In genomic region chr12:108515916-108516315, GRCh38 we compare ENCODE assay signal across 8 cellular contexts. TPM values are rescaled to one million over a fixed set of nuclear protein-coding genes. Genes with fewer than 3 reads are reported as not detected.
DNase-seq lines count a peak whose midpoint lies in the region; ATAC-seq and TF ChIP-seq lines count a peak whose summit lies in the region.

No MANE protein-coding gene starts in this region.

- peak overlapping the region; percentile 97 for H3K4me3 Mint-ChIP-seq in T-helper 1 cell treated with Interleukin-12 subunit alpha and Interleukin-12 subunit beta and Interleukin-4 antibody, amounts not matched to agents 30 μg/mL and 1 μg/mL, for 36 hours
- peak overlapping the region; percentile 93 for H3K4me3 Mint-ChIP-seq in glutamatergic neuron (ENCODE audit: unreplicated experiment)
- peak overlapping the region; percentile 88 to 89 for H3K4me3 Mint-ChIP-seq in stimulated activated naive B cell treated with anti-CD40 and anti-IgM and Interleukin-4, amounts not matched to agents 10 μg/mL and 1 μg/mL and 100 μg/mL, for 72 hours

- no peaks in the 10 kb centered on the region for H3K27me3 ChIP-seq in aorta (ENCODE audit: control insufficient read depth in 1 of 2, insufficient read depth in 2 of 2, low read length in 1 of 2)

- no peaks in the 10 kb centered on the region for H3K9me3 Mint-ChIP-seq in T-helper 1 cell treated with Interleukin-12 subunit alpha and Interleukin-12 subunit beta and Interleukin-4 antibody, amounts not matched to agents 30 μg/mL and 1 μg/mL, for 36 hours
- H3K9me3 Mint-ChIP-seq in glutamatergic neuron (ENCODE audit: unreplicated experiment): peaks cover 3% of the 10 kb centered on the region
- no peaks in the 10 kb centered on the region for H3K9me3 Mint-ChIP-seq in stimulated activated naive B cell treated with anti-CD40 and anti-IgM and Interleukin-4, amounts not matched to agents 10 μg/mL and 1 μg/mL and 100 μg/mL, for 72 hours

- no peak overlapping the region for H3K27ac ChIP-seq in aorta (ENCODE audit: low read depth in 1 of 2, low read length in 2 of 2)

- TF ChIP-seq CTCF in glutamatergic neuron (IDR thresholded peaks at IDR 0.05; ENCODE audit: partially characterized antibody, unreplicated experiment): no peak

- H3K36me3 ChIP-seq in aorta (ENCODE audit: control insufficient read depth in 1 of 2, insufficient read depth in 2 of 2, low read length in 1 of 2): peaks cover 0 to 5% of the 10 kb centered on the region in 2 donors

- H3K4me1 Mint-ChIP-seq in T-helper 1 cell treated with Interleukin-12 subunit alpha and Interleukin-12 subunit beta and Interleukin-4 antibody, amounts not matched to agents 30 μg/mL and 1 μg/mL, for 36 hours (ENCODE audit: low read depth): peaks cover 32% of the 10 kb centered on the region
- no peaks in the 10 kb centered on the region for H3K4me1 Mint-ChIP-seq in glutamatergic neuron (ENCODE audit: low read depth, unreplicated experiment)
- peaks cover 19 to 51% of the 10 kb centered on the region in 2 donors for H3K4me1 Mint-ChIP-seq in stimulated activated naive B cell treated with anti-CD40 and anti-IgM and Interleukin-4, amounts not matched to agents 10 μg/mL and 1 μg/mL and 100 μg/mL, for 72 hours

- H3K27ac Mint-ChIP-seq in T-helper 1 cell treated with Interleukin-12 subunit alpha and Interleukin-12 subunit beta and Interleukin-4 antibody, amounts not matched to agents 30 μg/mL and 1 μg/mL, for 36 hours: peak overlapping the region; percentile 92
- peak overlapping the region; percentile 75 for H3K27ac Mint-ChIP-seq in glutamatergic neuron (ENCODE audit: unreplicated experiment)
- H3K27ac Mint-ChIP-seq in stimulated activated naive B cell treated with anti-CD40 and anti-IgM and Interleukin-4, amounts not matched to agents 10 μg/mL and 1 μg/mL and 100 μg/mL, for 72 hours: peak overlapping the region; percentile 89

- intact Hi-C loops in aorta (cut with DNase I): loop anchor here in 1 of 2 donors (5.0 kb wide), 1 partner anchor 754 kb away; the partner anchor contains the start of gene PRDM4

- DNase-seq in NOMO-1 treated with DMSO at 0.1 percent for 48 hours (lab: John Stamatoyannopoulos, UW; ENCODE audit: unreplicated experiment) (peak; percentile 12), NOMO-1 treated with dmso at 0.1 percent for 144 hours (lab: John Stamatoyannopoulos, UW; ENCODE audit: unreplicated experiment) (no peak), glutamatergic neuron (no peak), aorta (no peak)
- DNase-seq in stimulated activated naive B cell treated with anti-CD40 and anti-IgM and Interleukin-4, amounts not matched to agents 10 μg/mL and 1 μg/mL and 100 μg/mL, for 72 hours: no peak
- no peak for DNase-seq in stimulated activated CD4-positive, alpha-beta T cell treated with anti-CD3 and anti-CD28 coated beads, Interleukin-4, amount 100 ng/mL, for 4 hours

- no peaks in the 10 kb centered on the region for H3K4me1 ChIP-seq in aorta (ENCODE audit: control insufficient read depth in 1 of 2, insufficient read depth in 2 of 2, low read length in 2 of 2)

- H3K9me3 ChIP-seq in aorta (ENCODE audit: control insufficient read depth, low read length): no peaks in the 10 kb centered on the region

- H3K4me3 ChIP-seq in aorta (ENCODE audit: low read length in 2 of 2): peak overlapping the region in 1 of 2 donors; percentile 57

- 55 to 57% methylated on average over 5 of the region's 5 CpGs for WGBS in aorta, 2 donors

- H3K36me3 Mint-ChIP-seq in T-helper 1 cell treated with Interleukin-12 subunit alpha and Interleukin-12 subunit beta and Interleukin-4 antibody, amounts not matched to agents 30 μg/mL and 1 μg/mL, for 36 hours (ENCODE audit: low read depth): peaks cover 24% of the 10 kb centered on the region
- H3K36me3 Mint-ChIP-seq in glutamatergic neuron (ENCODE audit: unreplicated experiment): no peaks in the 10 kb centered on the region
- H3K36me3 Mint-ChIP-seq in stimulated activated naive B cell treated with anti-CD40 and anti-IgM and Interleukin-4, amounts not matched to agents 10 μg/mL and 1 μg/mL and 100 μg/mL, for 72 hours: peaks cover 22 to 29% of the 10 kb centered on the region in 2 donors

- H3K27me3 Mint-ChIP-seq in T-helper 1 cell treated with Interleukin-12 subunit alpha and Interleukin-12 subunit beta and Interleukin-4 antibody, amounts not matched to agents 30 μg/mL and 1 μg/mL, for 36 hours (ENCODE audit: low read depth): no peaks in the 10 kb centered on the region
- peaks cover 3% of the 10 kb centered on the region for H3K27me3 Mint-ChIP-seq in glutamatergic neuron (ENCODE audit: unreplicated experiment)
- no peaks in the 10 kb centered on the region for H3K27me3 Mint-ChIP-seq in stimulated activated naive B cell treated with anti-CD40 and anti-IgM and Interleukin-4, amounts not matched to agents 10 μg/mL and 1 μg/mL and 100 μg/mL, for 72 hours

- no peak for ATAC-seq in stimulated activated naive B cell treated with anti-CD40 and anti-IgM and Interleukin-4, amounts not matched to agents 10 μg/mL and 1 μg/mL and 100 μg/mL, for 72 hours (replicated peaks)
- ATAC-seq in HG02970 (IDR thresholded peaks at IDR 0.05; ENCODE audit: low FRiP score, unreplicated experiment) (no peak), aorta (ENCODE audit: low FRiP score) (no peak)

RNA-seq across cellular contexts. Expression of gene FICD, which starts 0.8 kb away (rescaled TPM):
- total RNA-seq in glutamatergic neuron (ENCODE audit: unreplicated experiment): 4.8 TPM
- total RNA-seq in aorta: 10 to 100 TPM in 1 of 2 donors, 1 to 10 TPM in 1; 6.5 to 14.5 TPM
- polyA plus RNA-seq in aorta: 1 to 10 TPM in 1 of 2 donors, under 1 TPM in 1; 0.63 to 3.7 TPM

RNA-seq across cellular contexts. Expression of gene SART3, which starts 45.1 kb away (rescaled TPM):
- 72.6 TPM for total RNA-seq in glutamatergic neuron (ENCODE audit: unreplicated experiment)
- total RNA-seq in aorta: 10 to 100 TPM; 49.3 to 51.3 TPM
- polyA plus RNA-seq in aorta: 10 to 100 TPM; 11.5 to 20.6 TPM

RNA-seq across cellular contexts. Expression of gene ISCU, which starts 46.5 kb away (rescaled TPM):
- 48.4 TPM for total RNA-seq in glutamatergic neuron (ENCODE audit: unreplicated experiment)
- 100 to 1,000 TPM; 129 to 144 TPM for total RNA-seq in aorta
- polyA plus RNA-seq in aorta: 100 to 1,000 TPM; 261 to 297 TPM
